ENCODE assay signal across 26 cellular contexts in the genomic region with DNA sequence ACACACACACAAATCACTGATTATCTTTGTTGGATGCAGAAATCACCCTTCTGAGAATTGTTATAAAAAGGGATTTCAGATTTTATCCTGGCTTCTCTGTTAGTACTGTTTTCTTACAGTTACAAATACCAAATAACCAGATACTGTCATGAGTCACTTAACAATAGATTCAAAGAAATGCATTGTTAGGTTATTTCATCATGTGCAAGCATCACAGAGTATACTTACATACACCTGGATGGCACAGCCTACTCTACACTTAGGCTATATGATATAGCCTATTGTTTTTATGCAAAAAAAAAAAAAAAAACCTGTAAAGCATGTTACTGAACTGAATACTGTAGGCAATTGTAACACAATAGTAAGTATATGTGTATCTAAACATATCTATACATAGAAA.
"Had no signal": no experiment of that assay in that cellular context is flagged by ENCODE, and none has a peak within 500 bp of the region (broad histone marks: within the 10 kb centered on the region; RNA-seq: fewer than 3 reads in every experiment).

No MANE protein-coding gene starts in this region.

- H3K27ac Mint-ChIP-seq: activated CD4-positive, alpha-beta memory T cell treated with anti-CD3 and anti-CD28 coated beads for 36 hours; activated CD4-positive, alpha-beta T cell treated with anti-CD3 and anti-CD28 coated beads for 36 hours; activated CD4-positive, alpha-beta T cell treated with anti-CD3 and anti-CD28 coated beads, Interleukin-2, amount 10 ng/mL, durations not matched to agents 24 days and 14 days; activated CD8-positive, alpha-beta memory T cell treated with anti-CD3 and anti-CD28 coated beads, Interleukin-2, amount 10 ng/mL, durations not matched to agents 7 days and 5 days; activated CD8-positive, alpha-beta T cell treated with anti-CD3 and anti-CD28 coated beads, Interleukin-2, amount 10 ng/mL, durations not matched to agents 7 days and 5 days; activated naive CD4-positive, alpha-beta T cell treated with anti-CD3 and anti-CD28 coated beads, Interleukin-2, amount 10 ng/mL, durations not matched to agents 7 days and 5 days; activated naive CD4-positive, alpha-beta T cell treated with anti-CD3 and anti-CD28 coated beads, Interleukin-2, amount 50 U/mL, for 72 hours; activated naive CD8-positive, alpha-beta T cell treated with anti-CD3 and anti-CD28 coated beads, Interleukin-2, amount 10 ng/mL, durations not matched to agents 7 days and 5 days; activated T-helper 1 cell treated with anti-CD3 and anti-CD28 coated beads, Interleukin-12 subunit alpha, Interleukin-12 subunit beta, Interleukin-2, Interleukin-4 antibody, amounts not matched to agents 30 ng/mL and 10 ng/mL and 1 ng/mL, durations not matched to agents 14 hours and 24 hours and 36 hours; brain had no signal

- ATAC-seq: activated CD4-positive, alpha-beta T cell treated with anti-CD3 and anti-CD28 coated beads for 36 hours; activated CD8-positive, alpha-beta memory T cell treated with anti-CD3 and anti-CD28 coated beads, Interleukin-2, amount 10 ng/mL, durations not matched to agents 7 days and 5 days; activated CD8-positive, alpha-beta T cell treated with anti-CD3 and anti-CD28 coated beads, Interleukin-2, amount 10 ng/mL, durations not matched to agents 7 days and 5 days; activated naive CD4-positive, alpha-beta T cell treated with anti-CD3 and anti-CD28 coated beads, Interleukin-2, amount 50 U/mL, for 72 hours; gastroesophageal sphincter had no signal

- H3K9me3 ChIP-seq: ascending aorta, colonic mucosa had no signal

- H3K27ac ChIP-seq: ascending aorta, colonic mucosa, esophagus muscularis mucosa, gastroesophageal sphincter had no signal

- H3K36me3 ChIP-seq: ascending aorta, colonic mucosa, esophagus muscularis mucosa, gastroesophageal sphincter had no signal

- H3K4me1 ChIP-seq: ascending aorta, colonic mucosa, esophagus muscularis mucosa, gastroesophageal sphincter had no signal

- DNase-seq: activated CD4-positive, alpha-beta memory T cell treated with anti-CD3 and anti-CD28 coated beads for 36 hours; activated CD4-positive, alpha-beta T cell treated with anti-CD3 and anti-CD28 coated beads for 36 hours; activated CD4-positive, alpha-beta T cell treated with anti-CD3 and anti-CD28 coated beads, Interleukin-2, amount 10 ng/mL, durations not matched to agents 24 days and 14 days; activated CD4-positive, CD25-positive, alpha-beta regulatory T cell; activated CD4-positive, CD25-positive, alpha-beta regulatory T cell treated with anti-CD3 and anti-CD28 coated beads, Interleukin-2, amount 50 U/mL, for 72 hours; activated CD8-positive, alpha-beta memory T cell treated with anti-CD3 and anti-CD28 coated beads, Interleukin-2, amount 10 ng/mL, durations not matched to agents 7 days and 5 days; activated CD8-positive, alpha-beta memory T cell treated with anti-CD3 and anti-CD28 coated beads, Interleukin-2, amount 50 U/mL, for 4 hours; activated CD8-positive, alpha-beta T cell treated with anti-CD3 and anti-CD28 coated beads, Interleukin-2, amount 10 ng/mL, durations not matched to agents 7 days and 5 days; activated gamma-delta T cell; activated naive CD4-positive, alpha-beta T cell; activated naive CD4-positive, alpha-beta T cell treated with anti-CD3 and anti-CD28 coated beads, Interleukin-2, amount 10 ng/mL, durations not matched to agents 7 days and 5 days; activated naive CD8-positive, alpha-beta T cell treated with anti-CD3 and anti-CD28 coated beads, Interleukin-2, amount 10 ng/mL, durations not matched to agents 7 days and 5 days; activated T-cell treated with anti-CD3 and anti-CD28 coated beads, Interleukin-2, amount 50 U/mL, for 1 hour; activated T-cell treated with anti-CD3 and anti-CD28 coated beads, Interleukin-2, amount 50 U/mL, for 48 hours; caudate nucleus; colonic mucosa; effector CD8-positive, alpha-beta T cell; foreskin melanocyte; head of caudate nucleus; T-helper 2 cell had no signal

- H3K27me3 ChIP-seq: ascending aorta, colonic mucosa, esophagus muscularis mucosa, gastroesophageal sphincter had no signal

- H3K4me3 ChIP-seq: ascending aorta, colonic mucosa, esophagus muscularis mucosa, gastroesophageal sphincter had no signal

- H3K27me3 Mint-ChIP-seq: activated CD4-positive, alpha-beta memory T cell treated with anti-CD3 and anti-CD28 coated beads for 36 hours; activated CD4-positive, alpha-beta T cell treated with anti-CD3 and anti-CD28 coated beads for 36 hours; activated CD4-positive, alpha-beta T cell treated with anti-CD3 and anti-CD28 coated beads, Interleukin-2, amount 10 ng/mL, durations not matched to agents 24 days and 14 days; activated CD8-positive, alpha-beta memory T cell treated with anti-CD3 and anti-CD28 coated beads, Interleukin-2, amount 10 ng/mL, durations not matched to agents 7 days and 5 days; activated naive CD4-positive, alpha-beta T cell treated with anti-CD3 and anti-CD28 coated beads, Interleukin-2, amount 10 ng/mL, durations not matched to agents 7 days and 5 days; activated naive CD8-positive, alpha-beta T cell treated with anti-CD3 and anti-CD28 coated beads, Interleukin-2, amount 10 ng/mL, durations not matched to agents 7 days and 5 days; brain had no signal

- H3K36me3 Mint-ChIP-seq: activated CD4-positive, alpha-beta memory T cell treated with anti-CD3 and anti-CD28 coated beads for 36 hours; activated CD8-positive, alpha-beta memory T cell treated with anti-CD3 and anti-CD28 coated beads, Interleukin-2, amount 10 ng/mL, durations not matched to agents 7 days and 5 days; activated naive CD4-positive, alpha-beta T cell treated with anti-CD3 and anti-CD28 coated beads, Interleukin-2, amount 10 ng/mL, durations not matched to agents 7 days and 5 days; activated naive CD8-positive, alpha-beta T cell treated with anti-CD3 and anti-CD28 coated beads, Interleukin-2, amount 10 ng/mL, durations not matched to agents 7 days and 5 days; brain had no signal

- H3K9me3 Mint-ChIP-seq: activated CD4-positive, alpha-beta T cell treated with anti-CD3 and anti-CD28 coated beads, Interleukin-2, amount 10 ng/mL, durations not matched to agents 24 days and 14 days had no signal

- H3K4me1 Mint-ChIP-seq: activated CD4-positive, alpha-beta T cell treated with anti-CD3 and anti-CD28 coated beads for 36 hours; activated CD4-positive, alpha-beta T cell treated with anti-CD3 and anti-CD28 coated beads, Interleukin-2, amount 10 ng/mL, durations not matched to agents 24 days and 14 days; activated CD8-positive, alpha-beta memory T cell treated with anti-CD3 and anti-CD28 coated beads, Interleukin-2, amount 10 ng/mL, durations not matched to agents 7 days and 5 days; activated naive CD4-positive, alpha-beta T cell treated with anti-CD3 and anti-CD28 coated beads, Interleukin-2, amount 10 ng/mL, durations not matched to agents 7 days and 5 days; activated naive CD8-positive, alpha-beta T cell treated with anti-CD3 and anti-CD28 coated beads, Interleukin-2, amount 10 ng/mL, durations not matched to agents 7 days and 5 days; brain had no signal

- H3K4me3 Mint-ChIP-seq: activated CD4-positive, alpha-beta memory T cell treated with anti-CD3 and anti-CD28 coated beads for 36 hours; activated CD4-positive, alpha-beta T cell treated with anti-CD3 and anti-CD28 coated beads for 36 hours; activated CD4-positive, alpha-beta T cell treated with anti-CD3 and anti-CD28 coated beads, Interleukin-2, amount 10 ng/mL, durations not matched to agents 24 days and 14 days; activated CD8-positive, alpha-beta memory T cell treated with anti-CD3 and anti-CD28 coated beads, Interleukin-2, amount 10 ng/mL, durations not matched to agents 7 days and 5 days; activated CD8-positive, alpha-beta T cell treated with anti-CD3 and anti-CD28 coated beads, Interleukin-2, amount 10 ng/mL, durations not matched to agents 7 days and 5 days; activated naive CD4-positive, alpha-beta T cell treated with anti-CD3 and anti-CD28 coated beads, Interleukin-2, amount 10 ng/mL, durations not matched to agents 7 days and 5 days; activated naive CD8-positive, alpha-beta T cell treated with anti-CD3 and anti-CD28 coated beads, Interleukin-2, amount 10 ng/mL, durations not matched to agents 7 days and 5 days; activated T-helper 1 cell treated with anti-CD3 and anti-CD28 coated beads, Interleukin-12 subunit alpha, Interleukin-12 subunit beta, Interleukin-2, Interleukin-4 antibody, amounts not matched to agents 30 ng/mL and 10 ng/mL and 1 ng/mL, durations not matched to agents 14 hours and 24 hours and 36 hours; brain had no signal
